ENCODE assay signal across 8 cellular contexts in genomic region chr18:23828426-23828825, GRCh38.
DNase-seq lines count a peak whose midpoint lies in the region; ATAC-seq and TF ChIP-seq lines count a peak whose summit lies in the region.

No MANE protein-coding gene starts in this region.

- peak; percentile 99 for ATAC-seq in GM19351 (IDR thresholded peaks at IDR 0.05; ENCODE audit: unreplicated experiment)
- peak; percentile 93 for ATAC-seq in HG03432 (IDR thresholded peaks at IDR 0.05; ENCODE audit: unreplicated experiment)
- peak; percentile 99 for ATAC-seq in T-helper 17 cell
- no peak for ATAC-seq in heart left ventricle

- TF ChIP-seq CTCF in epithelial cell of proximal tubule (conservative IDR thresholded peaks at IDR 0.05; ENCODE audit: low read depth, low read length) (no peak), heart left ventricle (IDR thresholded peaks at IDR 0.05) (no peak)

- no peaks in the 10 kb centered on the region for H3K27me3 ChIP-seq in heart left ventricle

- no peaks in the 10 kb centered on the region for H3K9me3 Mint-ChIP-seq in stimulated activated naive CD8-positive, alpha-beta T cell treated with anti-CD3 and anti-CD28 coated beads, Interleukin-15, Interleukin-2, amounts not matched to agents 100 ng/mL and 50 ng/mL, for 24 hours

- no peaks in the 10 kb centered on the region for H3K36me3 Mint-ChIP-seq in T-helper 17 cell (ENCODE audit: low read depth)
- H3K36me3 Mint-ChIP-seq in stimulated activated naive CD8-positive, alpha-beta T cell treated with anti-CD3 and anti-CD28 coated beads, Interleukin-15, Interleukin-2, amounts not matched to agents 100 ng/mL and 50 ng/mL, for 24 hours (ENCODE audit: low read depth) = no peaks in the 10 kb centered on the region

- H3K4me3 Mint-ChIP-seq in T-helper 17 cell = no peak overlapping the region
- H3K4me3 Mint-ChIP-seq in stimulated activated naive CD8-positive, alpha-beta T cell treated with anti-CD3 and anti-CD28 coated beads, Interleukin-15, Interleukin-2, amounts not matched to agents 100 ng/mL and 50 ng/mL, for 24 hours = no peak overlapping the region

- peaks cover 0 to 35% (median 16%) of the 10 kb centered on the region in 12 donors for H3K4me1 ChIP-seq in heart left ventricle

- H3K9me3 ChIP-seq in T-helper 17 cell (ENCODE audit: control insufficient read depth, low read length, poor library complexity, severe bottlenecking) = no peaks in the 10 kb centered on the region
- no peaks in the 10 kb centered on the region for H3K9me3 ChIP-seq in heart left ventricle

- H3K4me1 Mint-ChIP-seq in T-helper 17 cell = peaks cover 18% of the 10 kb centered on the region
- peaks cover 51% of the 10 kb centered on the region for H3K4me1 Mint-ChIP-seq in stimulated activated naive CD8-positive, alpha-beta T cell treated with anti-CD3 and anti-CD28 coated beads, Interleukin-15, Interleukin-2, amounts not matched to agents 100 ng/mL and 50 ng/mL, for 24 hours (ENCODE audit: low read depth)

- no peak for TF ChIP-seq POLR2A in heart left ventricle (IDR thresholded peaks at IDR 0.05)

- no peaks in the 10 kb centered on the region for H3K27me3 Mint-ChIP-seq in T-helper 17 cell
- H3K27me3 Mint-ChIP-seq in stimulated activated naive CD8-positive, alpha-beta T cell treated with anti-CD3 and anti-CD28 coated beads, Interleukin-15, Interleukin-2, amounts not matched to agents 100 ng/mL and 50 ng/mL, for 24 hours = no peaks in the 10 kb centered on the region

- intact Hi-C loops in heart left ventricle (cut with DNase I) = loop anchor here in 5 of 10 donors (5.0 to 10.0 kb wide), 5 partner anchors 84 to 289 kb away; no protein-coding TSS in a partner anchor

- DNase-seq in COLO668 (lab: John Stamatoyannopoulos, UW; ENCODE audit: unreplicated experiment) (peak; percentile 37), T-helper 17 cell (peak in 2 of 3 donors; percentile 19 to 28), epithelial cell of proximal tubule (ENCODE audit: low read depth) (peak; percentile 88), NCI-H1694 treated with DMSO at 0.1 percent for 48 hours (lab: John Stamatoyannopoulos, UW) (no peak), heart left ventricle (no peak)

- H3K4me3 ChIP-seq in epithelial cell of proximal tubule (ENCODE audit: low read depth, low read length) (no peak overlapping the region), heart left ventricle (no peak overlapping the region)

- no peak overlapping the region for H3K27ac ChIP-seq in heart left ventricle

- no peak overlapping the region for H3K27ac Mint-ChIP-seq in T-helper 17 cell
- peak overlapping the region; percentile 65 for H3K27ac Mint-ChIP-seq in stimulated activated naive CD8-positive, alpha-beta T cell treated with anti-CD3 and anti-CD28 coated beads, Interleukin-15, Interleukin-2, amounts not matched to agents 100 ng/mL and 50 ng/mL, for 24 hours

- peaks cover 0 to 12% (median 0%) of the 10 kb centered on the region in 9 donors for H3K36me3 ChIP-seq in heart left ventricle

- WGBS in heart left ventricle, 4 donors = 46 to 68% (median 53%) methylated on average over 3 of the region's 3 CpGs

Comparison
In these comparisons a context has a peak if more than half of its experiments do, and no peak if none do; other contexts are left out.
1. DNase-seq: peak in COLO668 (single experiment), T-helper 17 cell (2 of 3) and epithelial cell of proximal tubule (single experiment); none in NCI-H1694 treated with DMSO at 0.1 percent for 48 hours (single experiment) and heart left ventricle (0 of 5).
2. ATAC-seq: peak in GM19351 (single experiment), HG03432 (single experiment) and T-helper 17 cell (single experiment); none in heart left ventricle (0 of 4).